Comparison of ENCODE assay signal across 20 cellular contexts in the genomic region with DNA sequence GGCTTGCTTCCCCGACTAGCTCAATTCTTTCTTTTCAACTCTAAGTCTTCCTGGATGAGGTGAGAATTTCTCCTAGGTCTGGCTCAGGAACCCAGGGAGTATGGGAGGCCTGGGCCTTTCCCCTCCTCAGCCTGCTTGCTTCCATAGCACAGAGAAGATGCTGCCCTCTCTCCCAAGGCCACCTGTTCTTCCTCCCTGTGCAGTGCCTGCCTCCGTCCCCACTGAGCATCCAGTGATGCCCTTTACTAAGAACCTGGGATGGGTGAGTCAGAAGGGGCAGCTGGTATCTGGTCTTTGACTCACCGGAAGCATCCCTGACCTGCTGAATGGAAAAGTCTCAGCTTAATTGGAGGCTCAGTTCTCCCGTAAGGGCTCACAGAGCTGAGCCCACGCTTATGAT.
DNase-seq lines count a peak whose midpoint lies in the region; ATAC-seq and TF ChIP-seq lines count a peak whose summit lies in the region.
"Had no signal": no experiment of that assay in that cellular context is flagged by ENCODE, and none has a peak within 500 bp of the region (broad histone marks: within the 10 kb centered on the region; RNA-seq: fewer than 3 reads in every experiment).

No MANE protein-coding gene starts in this region.

- H4K20me1 ChIP-seq in neural progenitor cell (ENCODE audit: low read depth): no peaks in the 10 kb centered on the region

- H3K9ac ChIP-seq in neural progenitor cell: no peak overlapping the region
- H3K9ac ChIP-seq: KMS-11 had no signal

- ATAC-seq in activated CD4-positive, alpha-beta T cell treated with anti-CD3 and anti-CD28 coated beads for 36 hours: no peak
- ATAC-seq in sciatic nerve (no peak), right cardiac atrium (no peak)
- ATAC-seq: GM12878, GM23338 had no signal

- H3K27ac Mint-ChIP-seq in activated CD4-positive, alpha-beta T cell treated with anti-CD3 and anti-CD28 coated beads, Interleukin-2, amount 10 ng/mL, durations not matched to agents 24 days and 14 days: no peak overlapping the region
- no peak overlapping the region for H3K27ac Mint-ChIP-seq in activated CD4-positive, alpha-beta T cell treated with anti-CD3 and anti-CD28 coated beads for 36 hours
- peak overlapping the region; percentile 12 for H3K27ac Mint-ChIP-seq in neural progenitor cell
- H3K27ac Mint-ChIP-seq: CD14-positive monocyte, GM23338 had no signal

- H3K9me3 ChIP-seq in neural progenitor cell (ENCODE audit: low read depth): no peaks in the 10 kb centered on the region
- no peaks in the 10 kb centered on the region for H3K9me3 ChIP-seq in right cardiac atrium (ENCODE audit: control insufficient read depth, low read length)
- H3K9me3 ChIP-seq: SJSA1 had no signal

- CTCF ChIA-PET in activated CD4-positive, alpha-beta T cell treated with anti-CD3 and anti-CD28 coated beads for 36 hours (lab: Charles Lee): no interaction called here

- H3K4me3 Mint-ChIP-seq in activated CD4-positive, alpha-beta T cell treated with anti-CD3 and anti-CD28 coated beads, Interleukin-2, amount 10 ng/mL, durations not matched to agents 24 days and 14 days: no peak overlapping the region
- H3K4me3 Mint-ChIP-seq in activated CD4-positive, alpha-beta T cell treated with anti-CD3 and anti-CD28 coated beads for 36 hours: no peak overlapping the region
- no peak overlapping the region for H3K4me3 Mint-ChIP-seq in neural progenitor cell
- H3K4me3 Mint-ChIP-seq: GM23338 had no signal

- H3K4me2 ChIP-seq in neural progenitor cell: no peak overlapping the region
- H3K4me2 ChIP-seq: GM23338, KMS-11 had no signal

- no peaks in the 10 kb centered on the region for H3K36me3 ChIP-seq in neural progenitor cell
- H3K36me3 ChIP-seq: SJSA1 had no signal

- no peaks in the 10 kb centered on the region for H3F3A ChIP-seq in neural progenitor cell (ENCODE audit: low read depth)

- H3K27me3 ChIP-seq in neural progenitor cell (no peaks in the 10 kb centered on the region), right cardiac atrium (ENCODE audit: control insufficient read depth, insufficient read depth) (no peaks in the 10 kb centered on the region)
- H3K27me3 ChIP-seq: SJSA1 had no signal

- no peak for TF ChIP-seq CTCF in neural progenitor cell (IDR thresholded peaks at IDR 0.05)

- peaks cover 7% of the 10 kb centered on the region for H3K27me3 Mint-ChIP-seq in activated CD4-positive, alpha-beta T cell treated with anti-CD3 and anti-CD28 coated beads, Interleukin-2, amount 10 ng/mL, durations not matched to agents 24 days and 14 days
- peaks cover 16% of the 10 kb centered on the region for H3K27me3 Mint-ChIP-seq in activated CD4-positive, alpha-beta T cell treated with anti-CD3 and anti-CD28 coated beads for 36 hours
- H3K27me3 Mint-ChIP-seq in neural progenitor cell (ENCODE audit: insufficient read depth, low read depth): peaks cover 14% of the 10 kb centered on the region

- intact Hi-C loops in activated CD4-positive, alpha-beta T cell treated with anti-CD3 and anti-CD28 coated beads, Interleukin-2, amount 10 ng/mL, durations not matched to agents 24 days and 14 days (cut with micrococcal nuclease): no loop called here
- intact Hi-C loops in activated CD4-positive, alpha-beta T cell treated with anti-CD3 and anti-CD28 coated beads for 36 hours (cut with DNase I, micrococcal nuclease): no loop called here
- intact Hi-C loops in sciatic nerve (cut with DNase I) (no loop called here), right cardiac atrium (cut with DNase I) (no loop called here)

- H3K27ac ChIP-seq in neural progenitor cell: no peak overlapping the region
- no peak overlapping the region for H3K27ac ChIP-seq in right cardiac atrium (ENCODE audit: low read length)
- H3K27ac ChIP-seq: KMS-11, SJSA1 had no signal

- H3K9me3 Mint-ChIP-seq in activated CD4-positive, alpha-beta T cell treated with anti-CD3 and anti-CD28 coated beads, Interleukin-2, amount 10 ng/mL, durations not matched to agents 24 days and 14 days: no peaks in the 10 kb centered on the region
- H3K9me3 Mint-ChIP-seq in activated CD4-positive, alpha-beta T cell treated with anti-CD3 and anti-CD28 coated beads for 36 hours (ENCODE audit: low read depth): no peaks in the 10 kb centered on the region
- no peaks in the 10 kb centered on the region for H3K9me3 Mint-ChIP-seq in neural progenitor cell
- H3K9me3 Mint-ChIP-seq: GM23338 had no signal

- DNase-seq in activated CD4-positive, alpha-beta T cell treated with anti-CD3 and anti-CD28 coated beads, Interleukin-2, amount 10 ng/mL, durations not matched to agents 24 days and 14 days: peak; percentile 27
- no peak for DNase-seq in activated CD4-positive, alpha-beta T cell treated with anti-CD3 and anti-CD28 coated beads for 36 hours
- DNase-seq in RPMI7951 (ENCODE audit: low read depth): peak; percentile 21
- DNase-seq in neural progenitor cell (ENCODE audit: low spot score): no peak
- no peak for DNase-seq in HuH-7 (ENCODE audit: low spot score)
- DNase-seq in sciatic nerve (ENCODE audit: low spot score): no peak
- no peak for DNase-seq in right cardiac atrium
- no peak for DNase-seq in NOMO-1 treated with dmso at 0.1 percent for 144 hours (lab: John Stamatoyannopoulos, UW; ENCODE audit: unreplicated experiment)
- DNase-seq: DMS79 treated with DMSO at 0.1 percent for 48 hours, HCEC 1CT, IMR-90, MV-4-11, NCI-H1105 treated with DMSO at 0.1 percent for 48 hours, NCI-H187, NCI-H2107 had no signal

- POLR2A ChIA-PET in activated CD4-positive, alpha-beta T cell treated with anti-CD3 and anti-CD28 coated beads for 36 hours (lab: Charles Lee): no interaction called here

- H3K36me3 Mint-ChIP-seq in activated CD4-positive, alpha-beta T cell treated with anti-CD3 and anti-CD28 coated beads, Interleukin-2, amount 10 ng/mL, durations not matched to agents 24 days and 14 days (ENCODE audit: low read depth): no peaks in the 10 kb centered on the region
- H3K36me3 Mint-ChIP-seq in activated CD4-positive, alpha-beta T cell treated with anti-CD3 and anti-CD28 coated beads for 36 hours (ENCODE audit: low read depth): no peaks in the 10 kb centered on the region
- no peaks in the 10 kb centered on the region for H3K36me3 Mint-ChIP-seq in neural progenitor cell
- H3K36me3 Mint-ChIP-seq: CD14-positive monocyte had no signal

- no peaks in the 10 kb centered on the region for H3K4me1 Mint-ChIP-seq in activated CD4-positive, alpha-beta T cell treated with anti-CD3 and anti-CD28 coated beads, Interleukin-2, amount 10 ng/mL, durations not matched to agents 24 days and 14 days
- no peaks in the 10 kb centered on the region for H3K4me1 Mint-ChIP-seq in activated CD4-positive, alpha-beta T cell treated with anti-CD3 and anti-CD28 coated beads for 36 hours
- H3K4me1 Mint-ChIP-seq in neural progenitor cell: peaks cover 54% of the 10 kb centered on the region
- H3K4me1 Mint-ChIP-seq: CD14-positive monocyte had no signal

- no peaks in the 10 kb centered on the region for H3K79me2 ChIP-seq in neural progenitor cell (ENCODE audit: low read depth)

- no peak overlapping the region for H3K4me3 ChIP-seq in neural progenitor cell
- H3K4me3 ChIP-seq in right cardiac atrium (ENCODE audit: low read length): no peak overlapping the region
- H3K4me3 ChIP-seq: GM12878, GM23338, SJSA1 had no signal

- H2AFZ ChIP-seq in neural progenitor cell (replicated peaks): no peak overlapping the region
- H2AFZ ChIP-seq: GM23338 had no signal

- peaks cover 14% of the 10 kb centered on the region for H3K4me1 ChIP-seq in neural progenitor cell
- H3K4me1 ChIP-seq in right cardiac atrium (ENCODE audit: control insufficient read depth, insufficient read depth, low read length): no peaks in the 10 kb centered on the region
- H3K4me1 ChIP-seq: SJSA1 had no signal

- WGBS in right cardiac atrium: 90% methylated on average over 5 of the region's 5 CpGs

Comparison
In these comparisons a context has a peak if more than half of its experiments do, and no peak if none do; other contexts are left out.
1. DNase-seq: peak in activated CD4-positive, alpha-beta T cell treated with anti-CD3 and anti-CD28 coated beads, Interleukin-2, amount 10 ng/mL, durations not matched to agents 24 days and 14 days (single experiment) and RPMI7951 (single experiment); none in activated CD4-positive, alpha-beta T cell treated with anti-CD3 and anti-CD28 coated beads for 36 hours (single experiment), neural progenitor cell (single experiment), HuH-7 (single experiment), sciatic nerve (single experiment), right cardiac atrium (0 of 3) and NOMO-1 treated with dmso at 0.1 percent for 144 hours (single experiment).